ENCODE assay signal across 23 cellular contexts in the genomic region with DNA sequence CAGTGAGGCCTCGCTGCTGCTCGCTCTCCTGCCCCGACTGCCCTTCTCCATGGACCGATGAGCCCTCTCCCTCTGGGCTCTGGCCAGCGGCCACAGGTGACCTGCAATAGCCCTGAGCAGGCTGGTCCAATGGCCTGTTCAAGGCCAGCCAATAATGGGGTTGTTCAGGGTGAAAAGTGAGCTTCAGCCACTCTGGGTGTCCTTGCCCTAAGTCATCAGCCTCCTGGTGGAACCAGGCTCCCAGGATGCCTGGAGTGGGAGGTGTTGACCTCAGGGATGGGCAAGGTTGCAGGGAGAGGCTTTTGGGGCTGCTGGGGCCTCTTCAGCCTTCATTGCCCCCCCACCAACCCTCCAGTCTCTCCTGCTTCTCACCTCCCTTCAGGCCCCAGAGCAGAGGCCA.
DNase-seq lines count a peak whose midpoint lies in the region; ATAC-seq and TF ChIP-seq lines count a peak whose summit lies in the region.
"Had no signal": no experiment of that assay in that cellular context is flagged by ENCODE, and none has a peak within 500 bp of the region (broad histone marks: within the 10 kb centered on the region; RNA-seq: fewer than 3 reads in every experiment).

No MANE protein-coding gene starts in this region.

- no peak for TF ChIP-seq EP300 in gastroesophageal sphincter (IDR thresholded peaks at IDR 0.05)

- peaks cover 22% of the 10 kb centered on the region for H3K36me3 Mint-ChIP-seq in HFFc6 (ENCODE audit: low read depth)
- H3K36me3 Mint-ChIP-seq in endodermal cell (ENCODE audit: low read depth): peaks cover 31% of the 10 kb centered on the region
- H3K36me3 Mint-ChIP-seq in neural crest cell (ENCODE audit: low read depth): no peaks in the 10 kb centered on the region

- H3K4me1 ChIP-seq in endodermal cell (ENCODE audit: control insufficient read depth, insufficient read depth, low read length) (no peaks in the 10 kb centered on the region), testis (peaks cover 42% of the 10 kb centered on the region), gastroesophageal sphincter (peaks cover 0 to 62% (median 23%) of the 10 kb centered on the region in 3 donors)

- H3K4me3 Mint-ChIP-seq in HFFc6 (no peak overlapping the region), endodermal cell (no peak overlapping the region), neural crest cell (no peak overlapping the region)
- H3K4me3 Mint-ChIP-seq: CD8-positive, alpha-beta T cell had no signal

- 75 to 78% methylated on average over 4 to 5 of the region's 5 CpGs for WGBS in endodermal cell (ENCODE audit: insufficient coverage in 1 of 2, insufficient read length in 1 of 2), 2 experiments
- 52% methylated on average over 5 of the region's 5 CpGs; no CpG with 5 or more reads in 1 of the 2 donors for WGBS in testis, 2 donors
- 100% methylated on average over 1 of the region's 5 CpGs; no CpG with 5 or more reads in 1 of the 2 donors for WGBS in gastroesophageal sphincter (ENCODE audit: low coverage in 1 of 2), 2 donors

- H3K27me3 Mint-ChIP-seq in HFFc6 (ENCODE audit: insufficient read depth): peaks cover 22% of the 10 kb centered on the region
- H3K27me3 Mint-ChIP-seq in endodermal cell (ENCODE audit: insufficient read depth): no peaks in the 10 kb centered on the region
- no peaks in the 10 kb centered on the region for H3K27me3 Mint-ChIP-seq in neural crest cell (ENCODE audit: low read depth)

- intact Hi-C loops in testis (cut with DNase I; ENCODE audit: low total_unique reads): loop anchor here (10.0 kb wide), 1 partner anchor 50 kb away; no protein-coding TSS in a partner anchor

- H3K9me3 ChIP-seq in endodermal cell (ENCODE audit: control insufficient read depth, low read length) (no peaks in the 10 kb centered on the region), testis (no peaks in the 10 kb centered on the region), gastroesophageal sphincter (no peaks in the 10 kb centered on the region)

- no peak for TF ChIP-seq CTCF in HFFc6 (IDR thresholded peaks at IDR 0.05)
- no peak for TF ChIP-seq CTCF in endodermal cell (conservative IDR thresholded peaks at IDR 0.05)
- no peak for TF ChIP-seq CTCF in neural crest cell (conservative IDR thresholded peaks at IDR 0.05)
- TF ChIP-seq CTCF in testis (IDR thresholded peaks at IDR 0.05): no peak
- no peak for TF ChIP-seq CTCF in gastroesophageal sphincter (IDR thresholded peaks at IDR 0.05)

- H3K4me3 ChIP-seq in endodermal cell (ENCODE audit: low read length) (no peak overlapping the region), testis (no peak overlapping the region), gastroesophageal sphincter (no peak overlapping the region)
- H3K4me3 ChIP-seq: PC-9 had no signal

- no peaks in the 10 kb centered on the region for H3K9me3 Mint-ChIP-seq in HFFc6
- no peaks in the 10 kb centered on the region for H3K9me3 Mint-ChIP-seq in endodermal cell
- no peaks in the 10 kb centered on the region for H3K9me3 Mint-ChIP-seq in neural crest cell
- H3K9me3 Mint-ChIP-seq: CD8-positive, alpha-beta T cell had no signal

- no peaks in the 10 kb centered on the region for H3K27me3 ChIP-seq in endodermal cell (ENCODE audit: control insufficient read depth, insufficient read depth, low read length, poor library complexity, severe bottlenecking)
- H3K27me3 ChIP-seq in testis: no peaks in the 10 kb centered on the region
- H3K27me3 ChIP-seq in gastroesophageal sphincter: no peaks in the 10 kb centered on the region

- DNase-seq in HFFc6 (no peak), endodermal cell (no peak), neural crest cell (ENCODE audit: low read depth, low spot score) (no peak), testis (peak; percentile 43), DMS79 (lab: John Stamatoyannopoulos, UW) (no peak)
- DNase-seq in activated CD8-positive, alpha-beta memory T cell treated with anti-CD3 and anti-CD28 coated beads for 24 hours: no peak
- DNase-seq: AML-193; C1 segment of cervical spinal cord; CD8-positive, alpha-beta T cell; DMS153; KBM-7; MM.1S; NCI-H1048; NCI-H1436; NCI-H1930; NCI-H2227 treated with DMSO at 0.1 percent for 48 hours; NCI-H510A; NCI-H748 treated with DMSO at 0.1 percent for 48 hours; PC-9 had no signal

- TF ChIP-seq POLR2A in testis (IDR thresholded peaks at IDR 0.05) (no peak), gastroesophageal sphincter (IDR thresholded peaks at IDR 0.05) (no peak)

- peak overlapping the region; percentile 36; the same call in 1 of the 2 replicates for H3K27ac Mint-ChIP-seq in HFFc6
- H3K27ac Mint-ChIP-seq in endodermal cell: peak overlapping the region; percentile 19
- peak overlapping the region; percentile 35 for H3K27ac Mint-ChIP-seq in neural crest cell (ENCODE audit: unreplicated experiment)
- H3K27ac Mint-ChIP-seq: CD8-positive, alpha-beta T cell had no signal

- ATAC-seq in GM18511 (IDR thresholded peaks at IDR 0.05; ENCODE audit: unreplicated experiment) (no peak), gastroesophageal sphincter (no peak)
- ATAC-seq: CD8-positive, alpha-beta T cell; SK-N-SH treated with all-trans-retinoic acid at 6 μM for 48 hours had no signal

- H3K27ac ChIP-seq in endodermal cell (ENCODE audit: low read depth, low read length): no peak overlapping the region
- peak overlapping the region in 1 of 2 donors; percentile 39 for H3K27ac ChIP-seq in testis
- peak overlapping the region in 1 of 4 donors; percentile 91 for H3K27ac ChIP-seq in gastroesophageal sphincter
- H3K27ac ChIP-seq: HL-60, PC-9 had no signal

- no peak overlapping the region for H3K9ac ChIP-seq in endodermal cell (ENCODE audit: extremely low read depth, low read length, poor library complexity, severe bottlenecking)

- peaks cover 12% of the 10 kb centered on the region for H3K36me3 ChIP-seq in endodermal cell (ENCODE audit: control insufficient read depth, insufficient read depth, low read length)
- no peaks in the 10 kb centered on the region for H3K36me3 ChIP-seq in testis (ENCODE audit: low read depth, missing control alignments)
- H3K36me3 ChIP-seq in gastroesophageal sphincter: peaks cover 0 to 90% of the 10 kb centered on the region in 2 donors

- H3K4me1 Mint-ChIP-seq in HFFc6 (ENCODE audit: low read depth) (peaks cover 45% of the 10 kb centered on the region), endodermal cell (no peaks in the 10 kb centered on the region), neural crest cell (peaks cover 5% of the 10 kb centered on the region)
